Comparison of ENCODE assay signal across 8 cellular contexts in the genomic region with DNA sequence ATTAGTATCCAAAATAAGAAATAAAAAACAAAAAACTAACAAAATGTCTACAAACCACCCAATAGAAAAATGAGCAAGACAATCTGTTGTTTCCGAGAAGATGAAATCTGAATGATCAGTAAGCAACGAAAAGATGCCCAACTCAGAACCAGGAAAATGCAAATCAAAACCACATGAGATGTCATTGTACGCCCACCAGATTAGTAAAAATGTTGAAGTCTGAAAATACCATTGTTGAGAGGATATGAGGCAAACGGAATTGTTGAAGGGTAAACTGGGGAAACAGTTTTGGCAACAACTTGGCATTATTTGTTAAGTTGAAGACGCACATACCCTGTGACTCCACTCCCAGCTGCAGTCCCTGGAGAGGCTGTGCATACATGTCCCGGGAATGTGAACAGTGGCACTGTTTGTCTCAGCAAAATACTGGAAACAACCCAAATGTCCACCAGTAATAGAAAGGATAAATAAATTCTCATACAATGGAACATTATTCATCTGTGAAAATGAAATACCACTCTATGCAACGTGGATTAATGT. TPM values are rescaled to one million over a fixed set of nuclear protein-coding genes. Genes with fewer than 3 reads are reported as not detected.
DNase-seq lines count a peak whose midpoint lies in the region; ATAC-seq and TF ChIP-seq lines count a peak whose summit lies in the region.

No MANE protein-coding gene starts in this region.

- H3K4me1 ChIP-seq in gastrocnemius medialis, result peaks cover 18% of the 10 kb centered on the region in 2 donors

- peak overlapping the region; percentile 87 for H3K4me3 Mint-ChIP-seq in activated CD4-positive, alpha-beta T cell treated with anti-CD3 and anti-CD28 coated beads, Interleukin-2, amount 10 ng/mL, durations not matched to agents 24 days and 14 days

- H3K27ac ChIP-seq in gastrocnemius medialis, result peak overlapping the region; percentile 11 to 61 (median 41)

- no peaks in the 10 kb centered on the region for H3K27me3 Mint-ChIP-seq in activated CD4-positive, alpha-beta T cell treated with anti-CD3 and anti-CD28 coated beads, Interleukin-2, amount 10 ng/mL, durations not matched to agents 24 days and 14 days

- no peak for TF ChIP-seq POLR2A in gastrocnemius medialis (IDR thresholded peaks at IDR 0.05)

- H3K27me3 ChIP-seq in gastrocnemius medialis, result no peaks in the 10 kb centered on the region

- H3K9me3 Mint-ChIP-seq in activated CD4-positive, alpha-beta T cell treated with anti-CD3 and anti-CD28 coated beads, Interleukin-2, amount 10 ng/mL, durations not matched to agents 24 days and 14 days, result peaks cover 3% of the 10 kb centered on the region

- in situ Hi-C loops in gastrocnemius medialis (cut with MboI; ENCODE audit: low sequenced_read_pairs in 4 of 4), result loop anchor here in 1 of 4 donors (25.0 kb wide), 1 partner anchor 153 kb away; the partner anchor contains the start of gene UQCRHL

- ATAC-seq in gastrocnemius medialis (peak in 1 of 2 donors; percentile 29), GM21825 (IDR thresholded peaks at IDR 0.05; ENCODE audit: unreplicated experiment) (no peak), HG03571 (IDR thresholded peaks at IDR 0.05; ENCODE audit: unreplicated experiment) (no peak)

- TF ChIP-seq CTCF in GM12864 (IDR thresholded peaks at IDR 0.05; ENCODE audit: low read depth, low read length, missing control alignments) (no peak), fibroblast of pulmonary artery (IDR thresholded peaks at IDR 0.05; ENCODE audit: low read length, missing control alignments) (no peak), gastrocnemius medialis (IDR thresholded peaks at IDR 0.05 in 4 of 5, conservative IDR thresholded peaks at IDR 0.05 in 1 of 5) (no peak)

- intact Hi-C loops in activated CD4-positive, alpha-beta T cell treated with anti-CD3 and anti-CD28 coated beads, Interleukin-2, amount 10 ng/mL, durations not matched to agents 24 days and 14 days (cut with micrococcal nuclease), result loop anchor here (1.0 to 5.0 kb wide), 3 partner anchors 46 to 718 kb away; partner anchors contain the start of genes FHAD1 and SZRD1
- intact Hi-C loops in gastrocnemius medialis (cut with DNase I; ENCODE audit: low total_unique reads), result no loop called here

- H3K4me3 ChIP-seq in GM12864 (ENCODE audit: low read depth, low read length), result peak overlapping the region; percentile 9; the same call in 1 of the 2 replicates
- no peak overlapping the region for H3K4me3 ChIP-seq in fibroblast of pulmonary artery (replicated peaks; ENCODE audit: low read depth, low read length)
- no peak overlapping the region for H3K4me3 ChIP-seq in gastrocnemius medialis

- H3K36me3 ChIP-seq in gastrocnemius medialis, result no peaks in the 10 kb centered on the region

- H3K9me3 ChIP-seq in gastrocnemius medialis, result no peaks in the 10 kb centered on the region

- peaks cover 52% of the 10 kb centered on the region for H3K36me3 Mint-ChIP-seq in activated CD4-positive, alpha-beta T cell treated with anti-CD3 and anti-CD28 coated beads, Interleukin-2, amount 10 ng/mL, durations not matched to agents 24 days and 14 days (ENCODE audit: low read depth)

- peak overlapping the region; percentile 100 for H3K27ac Mint-ChIP-seq in activated CD4-positive, alpha-beta T cell treated with anti-CD3 and anti-CD28 coated beads, Interleukin-2, amount 10 ng/mL, durations not matched to agents 24 days and 14 days

- DNase-seq in GM12864 (ENCODE audit: low read depth) (no peak), fibroblast of pulmonary artery (ENCODE audit: low read depth) (peak; percentile 91), gastrocnemius medialis (no peak), NCI-H2171 (lab: John Stamatoyannopoulos, UW) (no peak), NCI-H1048 (lab: John Stamatoyannopoulos, UW) (no peak)
- peak; percentile 70 for DNase-seq in activated CD4-positive, alpha-beta T cell treated with anti-CD3 and anti-CD28 coated beads, Interleukin-2, amount 10 ng/mL, durations not matched to agents 24 days and 14 days

- H3K4me1 Mint-ChIP-seq in activated CD4-positive, alpha-beta T cell treated with anti-CD3 and anti-CD28 coated beads, Interleukin-2, amount 10 ng/mL, durations not matched to agents 24 days and 14 days, result peaks cover 63% of the 10 kb centered on the region

RNA-seq across cellular contexts. Expression of gene ZBTB17, which starts 10.6 kb away (rescaled TPM):
- 60.9 and 63.9 TPM in 2 replicates for total RNA-seq in activated CD4-positive, alpha-beta T cell treated with anti-CD3 and anti-CD28 coated beads, Interleukin-2, amount 10 ng/mL, durations not matched to agents 24 days and 14 days
- total RNA-seq in gastrocnemius medialis, result 10 to 100 TPM; 25.9 to 44.1 (median 31.5) TPM

RNA-seq across cellular contexts. Expression of gene SRARP, which starts 38.7 kb away (rescaled TPM):
- total RNA-seq in activated CD4-positive, alpha-beta T cell treated with anti-CD3 and anti-CD28 coated beads, Interleukin-2, amount 10 ng/mL, durations not matched to agents 24 days and 14 days, result not detected in 2 replicates
- total RNA-seq in gastrocnemius medialis, result under 1 TPM in 2 of 4 donors, not detected in 2; 0.10 to 0.19 TPM

RNA-seq across cellular contexts. Expression of gene HSPB7, which starts 52.5 kb away (rescaled TPM):
- total RNA-seq in activated CD4-positive, alpha-beta T cell treated with anti-CD3 and anti-CD28 coated beads, Interleukin-2, amount 10 ng/mL, durations not matched to agents 24 days and 14 days, result not detected in 2 replicates
- 1,000 to 10,000 TPM in 1 of 4 donors, 100 to 1,000 TPM in 3; 355 to 1,466 (median 716) TPM for total RNA-seq in gastrocnemius medialis

RNA-seq across cellular contexts. Expression of gene CLCNKA, which starts 56.5 kb away (rescaled TPM):
- total RNA-seq in activated CD4-positive, alpha-beta T cell treated with anti-CD3 and anti-CD28 coated beads, Interleukin-2, amount 10 ng/mL, durations not matched to agents 24 days and 14 days, result not detected in 2 replicates
- total RNA-seq in gastrocnemius medialis, result under 1 TPM in 3 of 4 donors, not detected in 1; 0.64 to 0.94 (median 0.80) TPM

Comparison
In these comparisons a context has a peak if more than half of its experiments do, and no peak if none do; other contexts are left out.
1. DNase-seq: peak in activated CD4-positive, alpha-beta T cell treated with anti-CD3 and anti-CD28 coated beads, Interleukin-2, amount 10 ng/mL, durations not matched to agents 24 days and 14 days (single experiment) and fibroblast of pulmonary artery (single experiment); none in GM12864 (single experiment), gastrocnemius medialis (0 of 2), NCI-H2171 (single experiment) and NCI-H1048 (single experiment).
2. RNA of gene HSPB7, which starts 52.5 kb away (total RNA-seq): 355 to 1,466 TPM in gastrocnemius medialis; not detected in activated CD4-positive, alpha-beta T cell treated with anti-CD3 and anti-CD28 coated beads, Interleukin-2, amount 10 ng/mL, durations not matched to agents 24 days and 14 days; every median in the first group is over 100 times any median in the second.